ENCODE assay signal across 13 cellular contexts in the genomic region with DNA sequence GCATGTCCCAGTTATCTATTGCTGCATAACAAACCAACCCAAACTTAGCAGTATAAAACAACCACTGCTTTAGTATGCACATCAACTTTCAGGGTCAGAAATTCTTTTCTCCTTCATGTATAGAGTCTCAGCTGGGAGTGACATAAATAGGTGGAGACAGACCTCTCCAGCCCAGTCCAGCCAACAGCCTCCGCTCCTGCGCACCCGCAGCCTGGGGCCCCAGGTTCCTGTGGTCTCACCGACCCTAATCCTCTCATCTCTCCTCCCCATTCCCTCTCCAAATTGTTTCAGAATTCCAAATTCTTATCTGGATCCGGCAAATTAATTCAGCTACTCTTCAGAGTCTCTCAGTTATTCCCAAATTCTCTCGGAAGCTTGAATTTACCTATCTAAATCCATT. TPM values are rescaled to one million over a fixed set of nuclear protein-coding genes. Genes with fewer than 3 reads are reported as not detected.
A peak's percentile ranks its signal among the peaks of the same experiment; 100 is the strongest.
DNase-seq lines count a peak whose midpoint lies in the region; ATAC-seq and TF ChIP-seq lines count a peak whose summit lies in the region.
"Had no signal": no experiment of that assay in that cellular context is flagged by ENCODE, and none has a peak within 500 bp of the region (broad histone marks: within the 10 kb centered on the region; RNA-seq: fewer than 3 reads in every experiment).

No MANE protein-coding gene starts in this region.

- POLR2A ChIA-PET in activated CD4-positive, alpha-beta T cell treated with anti-CD3 and anti-CD28 coated beads for 36 hours (lab: Charles Lee), result interaction anchor here (1.0 kb wide), 1 partner anchor 47 kb away, joined by 3 read pairs; no protein-coding TSS in a partner anchor
- POLR2A ChIA-PET in PC-3 (lab: Charles Lee; ENCODE audit: unreplicated experiment), result no interaction called here

- intact Hi-C loops in activated CD4-positive, alpha-beta T cell treated with anti-CD3 and anti-CD28 coated beads for 36 hours (cut with DNase I, micrococcal nuclease), result loop anchor here (5.0 to 10.0 kb wide), 3 partner anchors 102 to 167 kb away; a partner anchor contains a TSS
- intact Hi-C loops in PC-3 (cut with micrococcal nuclease), result no loop called here

- peak overlapping the region; percentile 63; the same call in 1 of the 2 replicates for H2AFZ ChIP-seq in PC-3 (ENCODE audit: low read length)
- no peak overlapping the region for H2AFZ ChIP-seq in neural progenitor cell (replicated peaks)

- no peak for ATAC-seq in activated CD4-positive, alpha-beta T cell treated with anti-CD3 and anti-CD28 coated beads for 36 hours
- ATAC-seq in PC-3, result no peak
- no peak for ATAC-seq in effector memory CD8-positive, alpha-beta T cell (replicated peaks)

- H3F3A ChIP-seq in PC-3 (ENCODE audit: low read length, unreplicated experiment), result no peaks in the 10 kb centered on the region
- peaks cover 16% of the 10 kb centered on the region for H3F3A ChIP-seq in neural progenitor cell (ENCODE audit: low read depth)

- no peaks in the 10 kb centered on the region for H3K9me3 Mint-ChIP-seq in activated CD4-positive, alpha-beta T cell treated with anti-CD3 and anti-CD28 coated beads for 36 hours (ENCODE audit: low read depth)
- no peaks in the 10 kb centered on the region for H3K9me3 Mint-ChIP-seq in effector memory CD8-positive, alpha-beta T cell
- H3K9me3 Mint-ChIP-seq in neural progenitor cell, result no peaks in the 10 kb centered on the region

- H3K27ac Mint-ChIP-seq in activated CD4-positive, alpha-beta T cell treated with anti-CD3 and anti-CD28 coated beads for 36 hours, result no peak overlapping the region
- no peak overlapping the region for H3K27ac Mint-ChIP-seq in effector memory CD8-positive, alpha-beta T cell
- no peak overlapping the region for H3K27ac Mint-ChIP-seq in neural progenitor cell

- H3K4me2 ChIP-seq in PC-3 (ENCODE audit: low read length) (peak overlapping the region; percentile 82), neural progenitor cell (peak overlapping the region; percentile 88)

- H4K20me1 ChIP-seq in PC-3 (ENCODE audit: low read length) (no peaks in the 10 kb centered on the region), neural progenitor cell (ENCODE audit: low read depth) (no peaks in the 10 kb centered on the region)

- H3K27me3 Mint-ChIP-seq in activated CD4-positive, alpha-beta T cell treated with anti-CD3 and anti-CD28 coated beads for 36 hours, result peaks cover 35% of the 10 kb centered on the region
- peaks cover 41 to 57% of the 10 kb centered on the region in 2 donors for H3K27me3 Mint-ChIP-seq in effector memory CD8-positive, alpha-beta T cell
- H3K27me3 Mint-ChIP-seq in neural progenitor cell (ENCODE audit: insufficient read depth, low read depth), result peaks cover 32% of the 10 kb centered on the region

- peaks cover 20% of the 10 kb centered on the region for H3K27me3 ChIP-seq in PC-3 (ENCODE audit: low read length)
- peaks cover 53% of the 10 kb centered on the region for H3K27me3 ChIP-seq in neural progenitor cell

- H3K4me3 Mint-ChIP-seq in activated CD4-positive, alpha-beta T cell treated with anti-CD3 and anti-CD28 coated beads for 36 hours, result peak overlapping the region; percentile 49
- peak overlapping the region; percentile 43 to 49 for H3K4me3 Mint-ChIP-seq in effector memory CD8-positive, alpha-beta T cell
- peak overlapping the region; percentile 65 for H3K4me3 Mint-ChIP-seq in neural progenitor cell

- in situ Hi-C loops in KBM-7 (cut with MboI; ENCODE audit: low pct_unique_long_range_greater_than_20kb, low sequenced_read_pairs), result no loop called here
- in situ Hi-C loops in ACHN (cut with HindIII; ENCODE audit: low pct_ligation_motif_present, low pct_unique_long_range_greater_than_20kb, low sequenced_read_pairs), result no loop called here

- no peaks in the 10 kb centered on the region for H3K9me3 ChIP-seq in PC-3 (ENCODE audit: low read length)
- H3K9me3 ChIP-seq in neural progenitor cell (ENCODE audit: low read depth), result no peaks in the 10 kb centered on the region
- H3K9me3 ChIP-seq: ascending aorta, gastroesophageal sphincter, spleen, transverse colon had no signal

- no TSS peak for BruUV-seq in PC-3 (replicated peaks; lab: Mats Ljungman, UMichigan)

- H3K4me3 ChIP-seq in PC-3 (ENCODE audit: low read length), result peak overlapping the region; percentile 65; the same call in 1 of the 2 replicates
- H3K4me3 ChIP-seq in neural progenitor cell, result peak overlapping the region; percentile 60

- H3K9me2 ChIP-seq in PC-3 (replicated peaks; ENCODE audit: low read length), result no peaks in the 10 kb centered on the region

- no peaks in the 10 kb centered on the region for H3K36me3 ChIP-seq in PC-3 (ENCODE audit: low read depth, low read length)
- H3K36me3 ChIP-seq in neural progenitor cell, result no peaks in the 10 kb centered on the region
- H3K36me3 ChIP-seq: ascending aorta, gastroesophageal sphincter, spleen, transverse colon had no signal

- H3K27ac ChIP-seq in PC-3 (ENCODE audit: low read length) (no peak overlapping the region), neural progenitor cell (no peak overlapping the region)
- H3K27ac ChIP-seq: ascending aorta, gastroesophageal sphincter, spleen, transverse colon had no signal

- TF ChIP-seq CTCF in PC-3 (conservative IDR thresholded peaks at IDR 0.05; ENCODE audit: low read depth, low read length) (no peak), neural progenitor cell (IDR thresholded peaks at IDR 0.05) (no peak)

- H3K4me1 ChIP-seq in PC-3 (ENCODE audit: insufficient read depth, low read length) (no peaks in the 10 kb centered on the region), neural progenitor cell (peaks cover 8% of the 10 kb centered on the region)

- H3K9ac ChIP-seq in PC-3 (ENCODE audit: low read length), result no peak overlapping the region
- no peak overlapping the region for H3K9ac ChIP-seq in neural progenitor cell

- H3K4me1 Mint-ChIP-seq in activated CD4-positive, alpha-beta T cell treated with anti-CD3 and anti-CD28 coated beads for 36 hours, result peaks cover 21% of the 10 kb centered on the region
- peaks cover 19 to 25% of the 10 kb centered on the region in 2 donors for H3K4me1 Mint-ChIP-seq in effector memory CD8-positive, alpha-beta T cell (ENCODE audit: low read depth in 2 of 2)
- peaks cover 31% of the 10 kb centered on the region for H3K4me1 Mint-ChIP-seq in neural progenitor cell

- DNase-seq in activated CD4-positive, alpha-beta T cell treated with anti-CD3 and anti-CD28 coated beads for 36 hours, result no peak
- DNase-seq in activated CD4-positive, alpha-beta T cell treated with anti-CD3 and anti-CD28 coated beads for 4 hours, result no peak
- DNase-seq in PC-3 (no peak), neural progenitor cell (ENCODE audit: low spot score) (peak; percentile 8), KBM-7 (no peak), ACHN (no peak), NCI-H82 treated with DMSO at 0.1 percent for 48 hours (lab: John Stamatoyannopoulos, UW; ENCODE audit: unreplicated experiment) (no peak)
- DNase-seq in effector memory CD8-positive, alpha-beta T cell, result no peak
- DNase-seq: DMS 273 treated with DMSO at 0.1 percent for 48 hours, spleen had no signal

- H3K79me2 ChIP-seq in PC-3 (ENCODE audit: low read length) (no peaks in the 10 kb centered on the region), neural progenitor cell (ENCODE audit: low read depth) (no peaks in the 10 kb centered on the region)

- CTCF ChIA-PET in activated CD4-positive, alpha-beta T cell treated with anti-CD3 and anti-CD28 coated beads for 36 hours (lab: Charles Lee), result interaction anchor here (0.6 to 0.8 kb wide), 2 partner anchors 48 to 54 kb away, joined by 3 read pairs; no protein-coding TSS in a partner anchor
- CTCF ChIA-PET in PC-3 (lab: Charles Lee), result no interaction called here

- H3K36me3 Mint-ChIP-seq in activated CD4-positive, alpha-beta T cell treated with anti-CD3 and anti-CD28 coated beads for 36 hours (ENCODE audit: low read depth), result no peaks in the 10 kb centered on the region
- no peaks in the 10 kb centered on the region for H3K36me3 Mint-ChIP-seq in effector memory CD8-positive, alpha-beta T cell (ENCODE audit: insufficient read depth)
- no peaks in the 10 kb centered on the region for H3K36me3 Mint-ChIP-seq in neural progenitor cell

RNA-seq across cellular contexts. Expression of a gene that starts 0.5 kb away (rescaled TPM):
- under 1 TPM; 0.09 to 0.16 TPM for total RNA-seq in activated CD4-positive, alpha-beta T cell treated with anti-CD3 and anti-CD28 coated beads for 36 hours
- total RNA-seq in PC-3 (2014; rRNA removed) (0.11 TPM in 1 of 2 replicates, not detected in the other), neural progenitor cell (ENCODE audit: low replicate concordance) (0.28 TPM in 1 of 2 replicates, not detected in the other)
- total RNA-seq: ascending aorta, spleen had no signal
